ENCODE assay signal across 1 cellular context in the genomic region with DNA sequence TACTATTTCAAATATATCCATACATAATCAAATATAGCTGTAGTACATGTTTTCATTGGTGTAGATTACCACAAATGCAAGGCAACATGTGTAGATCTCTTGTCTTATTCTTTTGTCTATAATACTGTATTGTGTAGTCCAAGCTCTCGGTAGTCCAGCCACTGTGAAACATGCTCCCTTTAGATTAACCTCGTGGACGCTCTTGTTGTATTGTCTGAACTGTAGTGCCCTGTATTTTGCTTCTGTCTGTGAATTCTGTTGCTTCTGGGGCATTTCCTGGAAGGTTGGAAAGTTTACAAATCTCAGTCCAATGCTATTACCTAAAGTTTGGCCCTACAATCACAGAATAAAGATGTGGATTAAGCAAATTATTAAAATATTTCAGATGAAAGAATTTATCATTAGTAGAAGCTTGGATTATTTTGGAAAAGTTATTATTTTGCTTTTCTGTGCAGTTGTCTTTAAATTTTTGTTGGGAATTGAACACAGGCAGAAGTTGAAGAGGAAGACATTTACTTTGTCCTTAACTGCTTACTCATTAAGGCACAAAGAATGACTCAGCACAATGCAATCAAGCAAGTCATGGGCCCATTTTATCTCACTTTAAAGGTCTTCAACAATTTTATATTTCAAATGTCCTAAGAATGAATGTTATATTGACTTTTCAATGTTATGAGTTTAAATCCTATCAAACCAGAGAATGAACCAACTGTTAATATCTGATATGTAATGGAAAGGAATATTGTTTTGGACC.
TF ChIP-seq lines count a peak whose summit lies in the region.

No MANE protein-coding gene starts in this region.

TF ChIP-seq in K562, 482 proteins besides CTCF, POLR2A, EP300 and RAD21 (continued from another document and continues in another):
- TF ChIP-seq, protein P1, sequence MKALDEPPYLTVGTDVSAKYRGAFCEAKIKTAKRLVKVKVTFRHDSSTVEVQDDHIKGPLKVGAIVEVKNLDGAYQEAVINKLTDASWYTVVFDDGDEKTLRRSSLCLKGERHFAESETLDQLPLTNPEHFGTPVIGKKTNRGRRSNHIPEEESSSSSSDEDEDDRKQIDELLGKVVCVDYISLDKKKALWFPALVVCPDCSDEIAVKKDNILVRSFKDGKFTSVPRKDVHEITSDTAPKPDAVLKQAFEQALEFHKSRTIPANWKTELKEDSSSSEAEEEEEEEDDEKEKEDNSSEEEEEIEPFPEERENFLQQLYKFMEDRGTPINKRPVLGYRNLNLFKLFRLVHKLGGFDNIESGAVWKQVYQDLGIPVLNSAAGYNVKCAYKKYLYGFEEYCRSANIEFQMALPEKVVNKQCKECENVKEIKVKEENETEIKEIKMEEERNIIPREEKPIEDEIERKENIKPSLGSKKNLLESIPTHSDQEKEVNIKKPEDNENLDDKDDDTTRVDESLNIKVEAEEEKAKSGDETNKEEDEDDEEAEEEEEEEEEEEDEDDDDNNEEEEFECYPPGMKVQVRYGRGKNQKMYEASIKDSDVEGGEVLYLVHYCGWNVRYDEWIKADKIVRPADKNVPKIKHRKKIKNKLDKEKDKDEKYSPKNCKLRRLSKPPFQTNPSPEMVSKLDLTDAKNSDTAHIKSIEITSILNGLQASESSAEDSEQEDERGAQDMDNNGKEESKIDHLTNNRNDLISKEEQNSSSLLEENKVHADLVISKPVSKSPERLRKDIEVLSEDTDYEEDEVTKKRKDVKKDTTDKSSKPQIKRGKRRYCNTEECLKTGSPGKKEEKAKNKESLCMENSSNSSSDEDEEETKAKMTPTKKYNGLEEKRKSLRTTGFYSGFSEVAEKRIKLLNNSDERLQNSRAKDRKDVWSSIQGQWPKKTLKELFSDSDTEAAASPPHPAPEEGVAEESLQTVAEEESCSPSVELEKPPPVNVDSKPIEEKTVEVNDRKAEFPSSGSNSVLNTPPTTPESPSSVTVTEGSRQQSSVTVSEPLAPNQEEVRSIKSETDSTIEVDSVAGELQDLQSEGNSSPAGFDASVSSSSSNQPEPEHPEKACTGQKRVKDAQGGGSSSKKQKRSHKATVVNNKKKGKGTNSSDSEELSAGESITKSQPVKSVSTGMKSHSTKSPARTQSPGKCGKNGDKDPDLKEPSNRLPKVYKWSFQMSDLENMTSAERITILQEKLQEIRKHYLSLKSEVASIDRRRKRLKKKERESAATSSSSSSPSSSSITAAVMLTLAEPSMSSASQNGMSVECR (CRISPR knock-in tag; IDR thresholded peaks at IDR 0.05), result no peak
- TF ChIP-seq ARID1B (IDR thresholded peaks at IDR 0.05) (peak; percentile 70), TRIM24 (IDR thresholded peaks at IDR 0.05) (peak; percentile 36 to 67; a peak in 3 of 4 replicates), ZNF584 (CRISPR knock-in tag; IDR thresholded peaks at IDR 0.05; ENCODE audit: low read depth) (no peak), TAF1 (IDR thresholded peaks at IDR 0.05; ENCODE audit: control insufficient read depth, extremely low read depth, insufficient read depth, low read length, severe bottlenecking) (no peak), BACH1 (tag; IDR thresholded peaks at IDR 0.05) (peak; percentile 99), C11orf30 (IDR thresholded peaks at IDR 0.05; ENCODE audit: low read depth) (peak; percentile 99), ETS2 (tag; IDR thresholded peaks at IDR 0.05; ENCODE audit: borderline replicate concordance, poor library complexity, severe bottlenecking) (no peak), CSDE1 (IDR thresholded peaks at IDR 0.05) (no peak), ZNF644 (tag; IDR thresholded peaks at IDR 0.05; ENCODE audit: low read depth) (no peak), JUND (IDR thresholded peaks at IDR 0.05; ENCODE audit: borderline replicate concordance, low read depth, low read length) (peak; percentile 60; the same call in 1 of the 2 replicates), JUND (tag; IDR thresholded peaks at IDR 0.05; ENCODE audit: borderline replicate concordance, low read depth, low read length) (peak; percentile 48; the same call in 1 of the 3 replicates), SOX6 (IDR thresholded peaks at IDR 0.05) (peak; percentile 16; the same call in 1 of the 2 replicates), ZSCAN32 (CRISPR knock-in tag; IDR thresholded peaks at IDR 0.05) (no peak), ZNF121 (CRISPR knock-in tag; conservative IDR thresholded peaks at IDR 0.05) (no peak), DPF2 (IDR thresholded peaks at IDR 0.05) (peak; percentile 85), POLR2H (tag; IDR thresholded peaks at IDR 0.05; ENCODE audit: low read depth) (0 out of 2 replicates have a peak, but pooled peaks have one; percentile 19), DACH1 (IDR thresholded peaks at IDR 0.05; ENCODE audit: partially characterized antibody) (peak; percentile 31), BRD9 (IDR thresholded peaks at IDR 0.05; ENCODE audit: low read depth, partially characterized antibody) (no peak), ZNF717 (CRISPR knock-in tag; IDR thresholded peaks at IDR 0.05) (no peak), LARP7 (IDR thresholded peaks at IDR 0.05) (no peak), SMARCC2 (IDR thresholded peaks at IDR 0.05; ENCODE audit: low read depth) (0 out of 2 replicates have a peak, but pooled peaks have one; percentile 71), NFRKB (IDR thresholded peaks at IDR 0.05; ENCODE audit: low read depth) (peak; percentile 31; the same call in 1 of the 2 replicates), PHB (CRISPR knock-in tag; IDR thresholded peaks at IDR 0.05) (no peak), EWSR1 (IDR thresholded peaks at IDR 0.05; ENCODE audit: borderline replicate concordance, low read depth, partially characterized antibody) (no peak), FOSL1 (tag; conservative IDR thresholded peaks at IDR 0.05) (peak; percentile 68), NR2C2 (CRISPR knock-in tag; IDR thresholded peaks at IDR 0.05) (no peak), NR2C2 (tag; IDR thresholded peaks at IDR 0.05) (0 out of 2 replicates have a peak, but pooled peaks have one; percentile 10), ZNF766 (CRISPR knock-in tag; conservative IDR thresholded peaks at IDR 0.05) (no peak), MAFG (tag; conservative IDR thresholded peaks at IDR 0.05) (peak; percentile 99), TAF9B (IDR thresholded peaks at IDR 0.05; ENCODE audit: partially characterized antibody) (peak; percentile 15), CBX3 (IDR thresholded peaks at IDR 0.05; ENCODE audit: borderline replicate concordance in 1 of 2, low read length in 2 of 2) (0 out of 3 replicates have a peak, but pooled peaks of 1 of the 2 experiments have one; percentile 30), ZNF316 (IDR thresholded peaks at IDR 0.05) (peak; percentile 100), ZBED1 (IDR thresholded peaks at IDR 0.05) (no peak), MAZ (CRISPR knock-in tag; conservative IDR thresholded peaks at IDR 0.05 in 1 of 2, IDR thresholded peaks at IDR 0.05 in 1 of 2) (no peak), CBX5 (IDR thresholded peaks at IDR 0.05; ENCODE audit: borderline replicate concordance, low read depth) (no peak)
- TF ChIP-seq, protein P2, sequence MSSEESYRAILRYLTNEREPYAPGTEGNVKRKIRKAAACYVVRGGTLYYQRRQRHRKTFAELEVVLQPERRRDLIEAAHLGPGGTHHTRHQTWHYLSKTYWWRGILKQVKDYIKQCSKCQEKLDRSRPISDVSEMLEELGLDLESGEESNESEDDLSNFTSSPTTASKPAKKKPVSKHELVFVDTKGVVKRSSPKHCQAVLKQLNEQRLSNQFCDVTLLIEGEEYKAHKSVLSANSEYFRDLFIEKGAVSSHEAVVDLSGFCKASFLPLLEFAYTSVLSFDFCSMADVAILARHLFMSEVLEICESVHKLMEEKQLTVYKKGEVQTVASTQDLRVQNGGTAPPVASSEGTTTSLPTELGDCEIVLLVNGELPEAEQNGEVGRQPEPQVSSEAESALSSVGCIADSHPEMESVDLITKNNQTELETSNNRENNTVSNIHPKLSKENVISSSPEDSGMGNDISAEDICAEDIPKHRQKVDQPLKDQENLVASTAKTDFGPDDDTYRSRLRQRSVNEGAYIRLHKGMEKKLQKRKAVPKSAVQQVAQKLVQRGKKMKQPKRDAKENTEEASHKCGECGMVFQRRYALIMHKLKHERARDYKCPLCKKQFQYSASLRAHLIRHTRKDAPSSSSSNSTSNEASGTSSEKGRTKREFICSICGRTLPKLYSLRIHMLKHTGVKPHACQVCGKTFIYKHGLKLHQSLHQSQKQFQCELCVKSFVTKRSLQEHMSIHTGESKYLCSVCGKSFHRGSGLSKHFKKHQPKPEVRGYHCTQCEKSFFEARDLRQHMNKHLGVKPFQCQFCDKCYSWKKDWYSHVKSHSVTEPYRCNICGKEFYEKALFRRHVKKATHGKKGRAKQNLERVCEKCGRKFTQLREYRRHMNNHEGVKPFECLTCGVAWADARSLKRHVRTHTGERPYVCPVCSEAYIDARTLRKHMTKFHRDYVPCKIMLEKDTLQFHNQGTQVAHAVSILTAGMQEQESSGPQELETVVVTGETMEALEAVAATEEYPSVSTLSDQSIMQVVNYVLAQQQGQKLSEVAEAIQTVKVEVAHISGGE (CRISPR knock-in tag; IDR thresholded peaks at IDR 0.05), result no peak
- TF ChIP-seq, protein P3, sequence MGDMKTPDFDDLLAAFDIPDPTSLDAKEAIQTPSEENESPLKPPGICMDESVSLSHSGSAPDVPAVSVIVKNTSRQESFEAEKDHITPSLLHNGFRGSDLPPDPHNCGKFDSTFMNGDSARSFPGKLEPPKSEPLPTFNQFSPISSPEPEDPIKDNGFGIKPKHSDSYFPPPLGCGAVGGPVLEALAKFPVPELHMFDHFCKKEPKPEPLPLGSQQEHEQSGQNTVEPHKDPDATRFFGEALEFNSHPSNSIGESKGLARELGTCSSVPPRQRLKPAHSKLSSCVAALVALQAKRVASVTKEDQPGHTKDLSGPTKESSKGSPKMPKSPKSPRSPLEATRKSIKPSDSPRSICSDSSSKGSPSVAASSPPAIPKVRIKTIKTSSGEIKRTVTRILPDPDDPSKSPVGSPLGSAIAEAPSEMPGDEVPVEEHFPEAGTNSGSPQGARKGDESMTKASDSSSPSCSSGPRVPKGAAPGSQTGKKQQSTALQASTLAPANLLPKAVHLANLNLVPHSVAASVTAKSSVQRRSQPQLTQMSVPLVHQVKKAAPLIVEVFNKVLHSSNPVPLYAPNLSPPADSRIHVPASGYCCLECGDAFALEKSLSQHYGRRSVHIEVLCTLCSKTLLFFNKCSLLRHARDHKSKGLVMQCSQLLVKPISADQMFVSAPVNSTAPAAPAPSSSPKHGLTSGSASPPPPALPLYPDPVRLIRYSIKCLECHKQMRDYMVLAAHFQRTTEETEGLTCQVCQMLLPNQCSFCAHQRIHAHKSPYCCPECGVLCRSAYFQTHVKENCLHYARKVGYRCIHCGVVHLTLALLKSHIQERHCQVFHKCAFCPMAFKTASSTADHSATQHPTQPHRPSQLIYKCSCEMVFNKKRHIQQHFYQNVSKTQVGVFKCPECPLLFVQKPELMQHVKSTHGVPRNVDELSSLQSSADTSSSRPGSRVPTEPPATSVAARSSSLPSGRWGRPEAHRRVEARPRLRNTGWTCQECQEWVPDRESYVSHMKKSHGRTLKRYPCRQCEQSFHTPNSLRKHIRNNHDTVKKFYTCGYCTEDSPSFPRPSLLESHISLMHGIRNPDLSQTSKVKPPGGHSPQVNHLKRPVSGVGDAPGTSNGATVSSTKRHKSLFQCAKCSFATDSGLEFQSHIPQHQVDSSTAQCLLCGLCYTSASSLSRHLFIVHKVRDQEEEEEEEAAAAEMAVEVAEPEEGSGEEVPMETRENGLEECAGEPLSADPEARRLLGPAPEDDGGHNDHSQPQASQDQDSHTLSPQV (IDR thresholded peaks at IDR 0.05), result peak; percentile 74; the same call in 1 of the 2 replicates
- TF ChIP-seq, protein P4, sequence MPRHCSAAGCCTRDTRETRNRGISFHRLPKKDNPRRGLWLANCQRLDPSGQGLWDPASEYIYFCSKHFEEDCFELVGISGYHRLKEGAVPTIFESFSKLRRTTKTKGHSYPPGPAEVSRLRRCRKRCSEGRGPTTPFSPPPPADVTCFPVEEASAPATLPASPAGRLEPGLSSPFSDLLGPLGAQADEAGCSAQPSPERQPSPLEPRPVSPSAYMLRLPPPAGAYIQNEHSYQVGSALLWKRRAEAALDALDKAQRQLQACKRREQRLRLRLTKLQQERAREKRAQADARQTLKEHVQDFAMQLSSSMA (CRISPR knock-in tag; IDR thresholded peaks at IDR 0.05), result no peak
- TF ChIP-seq, protein P5, sequence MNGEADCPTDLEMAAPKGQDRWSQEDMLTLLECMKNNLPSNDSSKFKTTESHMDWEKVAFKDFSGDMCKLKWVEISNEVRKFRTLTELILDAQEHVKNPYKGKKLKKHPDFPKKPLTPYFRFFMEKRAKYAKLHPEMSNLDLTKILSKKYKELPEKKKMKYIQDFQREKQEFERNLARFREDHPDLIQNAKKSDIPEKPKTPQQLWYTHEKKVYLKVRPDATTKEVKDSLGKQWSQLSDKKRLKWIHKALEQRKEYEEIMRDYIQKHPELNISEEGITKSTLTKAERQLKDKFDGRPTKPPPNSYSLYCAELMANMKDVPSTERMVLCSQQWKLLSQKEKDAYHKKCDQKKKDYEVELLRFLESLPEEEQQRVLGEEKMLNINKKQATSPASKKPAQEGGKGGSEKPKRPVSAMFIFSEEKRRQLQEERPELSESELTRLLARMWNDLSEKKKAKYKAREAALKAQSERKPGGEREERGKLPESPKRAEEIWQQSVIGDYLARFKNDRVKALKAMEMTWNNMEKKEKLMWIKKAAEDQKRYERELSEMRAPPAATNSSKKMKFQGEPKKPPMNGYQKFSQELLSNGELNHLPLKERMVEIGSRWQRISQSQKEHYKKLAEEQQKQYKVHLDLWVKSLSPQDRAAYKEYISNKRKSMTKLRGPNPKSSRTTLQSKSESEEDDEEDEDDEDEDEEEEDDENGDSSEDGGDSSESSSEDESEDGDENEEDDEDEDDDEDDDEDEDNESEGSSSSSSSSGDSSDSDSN (IDR thresholded peaks at IDR 0.05; ENCODE audit: borderline replicate concordance in 1 of 2, low read depth in 2 of 2, low read length in 2 of 2), result no peak
- TF ChIP-seq, protein P6, sequence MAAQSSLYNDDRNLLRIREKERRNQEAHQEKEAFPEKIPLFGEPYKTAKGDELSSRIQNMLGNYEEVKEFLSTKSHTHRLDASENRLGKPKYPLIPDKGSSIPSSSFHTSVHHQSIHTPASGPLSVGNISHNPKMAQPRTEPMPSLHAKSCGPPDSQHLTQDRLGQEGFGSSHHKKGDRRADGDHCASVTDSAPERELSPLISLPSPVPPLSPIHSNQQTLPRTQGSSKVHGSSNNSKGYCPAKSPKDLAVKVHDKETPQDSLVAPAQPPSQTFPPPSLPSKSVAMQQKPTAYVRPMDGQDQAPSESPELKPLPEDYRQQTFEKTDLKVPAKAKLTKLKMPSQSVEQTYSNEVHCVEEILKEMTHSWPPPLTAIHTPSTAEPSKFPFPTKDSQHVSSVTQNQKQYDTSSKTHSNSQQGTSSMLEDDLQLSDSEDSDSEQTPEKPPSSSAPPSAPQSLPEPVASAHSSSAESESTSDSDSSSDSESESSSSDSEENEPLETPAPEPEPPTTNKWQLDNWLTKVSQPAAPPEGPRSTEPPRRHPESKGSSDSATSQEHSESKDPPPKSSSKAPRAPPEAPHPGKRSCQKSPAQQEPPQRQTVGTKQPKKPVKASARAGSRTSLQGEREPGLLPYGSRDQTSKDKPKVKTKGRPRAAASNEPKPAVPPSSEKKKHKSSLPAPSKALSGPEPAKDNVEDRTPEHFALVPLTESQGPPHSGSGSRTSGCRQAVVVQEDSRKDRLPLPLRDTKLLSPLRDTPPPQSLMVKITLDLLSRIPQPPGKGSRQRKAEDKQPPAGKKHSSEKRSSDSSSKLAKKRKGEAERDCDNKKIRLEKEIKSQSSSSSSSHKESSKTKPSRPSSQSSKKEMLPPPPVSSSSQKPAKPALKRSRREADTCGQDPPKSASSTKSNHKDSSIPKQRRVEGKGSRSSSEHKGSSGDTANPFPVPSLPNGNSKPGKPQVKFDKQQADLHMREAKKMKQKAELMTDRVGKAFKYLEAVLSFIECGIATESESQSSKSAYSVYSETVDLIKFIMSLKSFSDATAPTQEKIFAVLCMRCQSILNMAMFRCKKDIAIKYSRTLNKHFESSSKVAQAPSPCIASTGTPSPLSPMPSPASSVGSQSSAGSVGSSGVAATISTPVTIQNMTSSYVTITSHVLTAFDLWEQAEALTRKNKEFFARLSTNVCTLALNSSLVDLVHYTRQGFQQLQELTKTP (IDR thresholded peaks at IDR 0.05; ENCODE audit: low read depth in 1 of 2, partially characterized antibody in 2 of 2), result peak in 1 of 2 experiments; percentile 63
